11 cellular contexts compared by ENCODE assay signal in the genomic region with DNA sequence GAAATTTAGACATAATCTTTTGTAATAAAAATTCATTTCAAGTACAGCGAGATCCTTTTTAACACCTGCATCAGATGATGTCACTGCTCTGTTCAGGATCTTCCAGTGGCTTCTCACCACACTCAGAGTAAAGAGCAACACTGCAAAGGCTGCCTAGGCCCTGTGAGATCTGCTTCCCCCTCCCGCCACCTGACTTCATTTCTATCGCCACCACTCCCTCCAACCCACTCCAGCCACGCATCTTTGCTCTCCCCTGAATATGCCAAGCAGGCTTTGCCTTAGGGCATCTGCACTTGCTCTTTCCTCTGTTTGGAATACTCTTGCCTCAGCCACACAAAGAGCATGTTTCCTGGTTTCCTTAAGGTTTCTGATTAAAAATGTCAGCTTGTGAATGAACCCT. TPM values are rescaled to one million over a fixed set of nuclear protein-coding genes. Genes with fewer than 3 reads are reported as not detected.
A peak's percentile ranks its signal among the peaks of the same experiment; 100 is the strongest.
DNase-seq lines count a peak whose midpoint lies in the region; ATAC-seq and TF ChIP-seq lines count a peak whose summit lies in the region.
"Had no signal": no experiment of that assay in that cellular context is flagged by ENCODE, and none has a peak within 500 bp of the region (broad histone marks: within the 10 kb centered on the region; RNA-seq: fewer than 3 reads in every experiment).

No MANE protein-coding gene starts in this region.

- peaks cover 20% of the 10 kb centered on the region for H3K4me1 ChIP-seq in fibroblast of lung (ENCODE audit: control insufficient read depth, extremely low read depth, insufficient read depth, low read length)

- no peak overlapping the region for H3K27ac Mint-ChIP-seq in activated T-helper 2 cell treated with anti-CD3 and anti-CD28 coated beads, Interferon-gamma antibody, Interleukin-2, Interleukin-4, amounts not matched to agents 10 μg/mL and 5 μg/mL and 100 μg/mL, durations not matched to agents 14 hours and 24 hours and 36 hours
- H3K27ac Mint-ChIP-seq: T-cell had no signal

- no peak overlapping the region for H3K9ac ChIP-seq in fibroblast of lung (ENCODE audit: insufficient read depth, low read length)

- no peak for TF ChIP-seq CTCF in fibroblast of lung (conservative IDR thresholded peaks at IDR 0.05 in 1 of 2, IDR thresholded peaks at IDR 0.05 in 1 of 2; ENCODE audit: low read depth in 1 of 2, low read length in 2 of 2)

- H3K27me3 Mint-ChIP-seq in activated T-helper 2 cell treated with anti-CD3 and anti-CD28 coated beads, Interferon-gamma antibody, Interleukin-2, Interleukin-4, amounts not matched to agents 10 μg/mL and 5 μg/mL and 100 μg/mL, durations not matched to agents 14 hours and 24 hours and 36 hours (ENCODE audit: low read depth): no peaks in the 10 kb centered on the region
- H3K27me3 Mint-ChIP-seq: T-cell had no signal

- H2AFZ ChIP-seq in fibroblast of lung (ENCODE audit: low read length): no peak overlapping the region

- peak; percentile 41 for DNase-seq in SK-MEL-5 (ENCODE audit: low read depth, low spot score)
- DNase-seq in fibroblast of lung (ENCODE audit: low read depth in 2 of 2): peak in 1 of 2 donors; percentile 52
- no peak for DNase-seq in sciatic nerve (ENCODE audit: low spot score)
- no peak for DNase-seq in activated T-helper 2 cell treated with anti-CD3 and anti-CD28 coated beads, Interferon-gamma antibody, Interleukin-2, Interleukin-4, amounts not matched to agents 10 μg/mL and 5 μg/mL and 100 μg/mL, durations not matched to agents 14 hours and 24 hours and 36 hours (ENCODE audit: low spot score)
- DNase-seq in NCI-H1092 (lab: John Stamatoyannopoulos, UW): no peak
- DNase-seq: DMS153, NCI-H446 treated with DMSO at 0.1 percent for 48 hours had no signal

- no peaks in the 10 kb centered on the region for H3K9me3 ChIP-seq in fibroblast of lung (ENCODE audit: control insufficient read depth, insufficient read depth, low read depth, low read length)

- no peak overlapping the region for H3K4me3 Mint-ChIP-seq in activated T-helper 2 cell treated with anti-CD3 and anti-CD28 coated beads, Interferon-gamma antibody, Interleukin-2, Interleukin-4, amounts not matched to agents 10 μg/mL and 5 μg/mL and 100 μg/mL, durations not matched to agents 14 hours and 24 hours and 36 hours (ENCODE audit: low read depth)
- H3K4me3 Mint-ChIP-seq: T-cell had no signal

- H3K79me2 ChIP-seq in fibroblast of lung (ENCODE audit: control insufficient read depth, insufficient read depth, low read length): peaks cover 67% of the 10 kb centered on the region

- peaks cover 28% of the 10 kb centered on the region for H3K4me1 Mint-ChIP-seq in activated T-helper 2 cell treated with anti-CD3 and anti-CD28 coated beads, Interferon-gamma antibody, Interleukin-2, Interleukin-4, amounts not matched to agents 10 μg/mL and 5 μg/mL and 100 μg/mL, durations not matched to agents 14 hours and 24 hours and 36 hours (ENCODE audit: low read depth)

- intact Hi-C loops in sciatic nerve (cut with DNase I): no loop called here
- intact Hi-C loops in activated T-helper 2 cell treated with anti-CD3 and anti-CD28 coated beads, Interferon-gamma antibody, Interleukin-2, Interleukin-4, amounts not matched to agents 10 μg/mL and 5 μg/mL and 100 μg/mL, durations not matched to agents 14 hours and 24 hours and 36 hours (cut with micrococcal nuclease): no loop called here

- H4K20me1 ChIP-seq in fibroblast of lung (ENCODE audit: control insufficient read depth, extremely low read depth, insufficient read depth, low read length): no peaks in the 10 kb centered on the region

- no peaks in the 10 kb centered on the region for H3K9me3 Mint-ChIP-seq in activated T-helper 2 cell treated with anti-CD3 and anti-CD28 coated beads, Interferon-gamma antibody, Interleukin-2, Interleukin-4, amounts not matched to agents 10 μg/mL and 5 μg/mL and 100 μg/mL, durations not matched to agents 14 hours and 24 hours and 36 hours
- H3K9me3 Mint-ChIP-seq: T-cell had no signal

- peaks cover 35% of the 10 kb centered on the region for H3K36me3 Mint-ChIP-seq in activated T-helper 2 cell treated with anti-CD3 and anti-CD28 coated beads, Interferon-gamma antibody, Interleukin-2, Interleukin-4, amounts not matched to agents 10 μg/mL and 5 μg/mL and 100 μg/mL, durations not matched to agents 14 hours and 24 hours and 36 hours (ENCODE audit: low read depth)

- H3K27ac ChIP-seq in fibroblast of lung (ENCODE audit: insufficient read depth, low read length): no peak overlapping the region

- in situ Hi-C loops in SK-MEL-5 (cut with HindIII; ENCODE audit: low pct_unique_long_range_greater_than_20kb, low sequenced_read_pairs): no loop called here

- H3K4me3 ChIP-seq in fibroblast of lung (replicated peaks in 1 of 4; ENCODE audit: control extremely low read depth in 1 of 4, insufficient read depth in 1 of 4, low read depth in 3 of 4, low read length in 4 of 4): no peak overlapping the region

- H3K27me3 ChIP-seq in fibroblast of lung (ENCODE audit: control insufficient read depth, insufficient read depth, low read length): no peaks in the 10 kb centered on the region

- H3K4me2 ChIP-seq in fibroblast of lung (ENCODE audit: extremely low read depth, insufficient read depth, low read length): peak overlapping the region; percentile 8

- no peaks in the 10 kb centered on the region for H3K36me3 ChIP-seq in fibroblast of lung (ENCODE audit: control insufficient read depth, insufficient read depth, low read length)

- ATAC-seq in GM18511 (IDR thresholded peaks at IDR 0.05; ENCODE audit: unreplicated experiment): peak; percentile 44
- peak; percentile 38 for ATAC-seq in sciatic nerve
- ATAC-seq in HG02678 (IDR thresholded peaks at IDR 0.05; ENCODE audit: unreplicated experiment): no peak
- ATAC-seq in GM21390 (IDR thresholded peaks at IDR 0.05; ENCODE audit: unreplicated experiment): no peak

RNA-seq across cellular contexts. Expression of a gene that starts 58.3 kb away (rescaled TPM):
- total RNA-seq in SK-MEL-5 (2014; rRNA removed; shearing (Covaris generic)): 13.8 and 17.9 TPM in 2 replicates
- 16.2 and 25.3 TPM in 2 replicates for polyA plus RNA-seq in SK-MEL-5 (2015; cell fraction: cytosol; rRNA removed)
- polyA plus RNA-seq in SK-MEL-5 (2015; cell fraction: nucleus; rRNA removed): 14.8 and 17.1 TPM in 2 replicates
- total RNA-seq in fibroblast of lung: 54.7 and 61.1 TPM in 2 replicates
- 42.0 and 48.9 TPM in 2 replicates for polyA plus RNA-seq in fibroblast of lung
- 32.3 and 39.9 TPM in 2 replicates for polyA plus RNA-seq in fibroblast of lung (2012)
- 25.1 and 35.2 TPM in 2 replicates for polyA minus RNA-seq in fibroblast of lung (ENCODE audit: low replicate concordance)
- 102 TPM for total RNA-seq in sciatic nerve
- 27.2 and 28.4 TPM in 2 replicates for total RNA-seq in activated T-helper 2 cell treated with anti-CD3 and anti-CD28 coated beads, Interferon-gamma antibody, Interleukin-2, Interleukin-4, amounts not matched to agents 10 μg/mL and 5 μg/mL and 100 μg/mL, durations not matched to agents 14 hours and 24 hours and 36 hours

Comparison
In these comparisons a context has a peak if more than half of its experiments do, and no peak if none do; other contexts are left out.
1. ATAC-seq: peak in GM18511 (single experiment) and sciatic nerve (single experiment); none in HG02678 (single experiment) and GM21390 (single experiment).